ENCODE assay signal across 8 cellular contexts in genomic region chr16:57619606-57620315, GRCh38. TPM values are rescaled to one million over a fixed set of nuclear protein-coding genes. Genes with fewer than 3 reads are reported as not detected.
DNase-seq lines count a peak whose midpoint lies in the region; ATAC-seq and TF ChIP-seq lines count a peak whose summit lies in the region.

No MANE protein-coding gene starts in this region.

- WGBS in sigmoid colon, 2 donors: 20 to 63% methylated on average over 16 of the region's 16 CpGs

- H3K27ac Mint-ChIP-seq in activated T-cell treated with anti-CD3 and anti-CD28 coated beads, Interleukin-2, amount 50 U/mL, for 72 hours: no peak overlapping the region

- ATAC-seq in activated T-cell treated with anti-CD3 and anti-CD28 coated beads, Interleukin-2, amount 50 U/mL, for 72 hours (replicated peaks in 1 of 2): no peak

- H3K36me3 ChIP-seq in H7 (replicated peaks; ENCODE audit: control insufficient read depth, insufficient read depth, low read length) (no peaks in the 10 kb centered on the region), sigmoid colon (no peaks in the 10 kb centered on the region)

- no peaks in the 10 kb centered on the region for H3K27me3 Mint-ChIP-seq in activated T-cell treated with anti-CD3 and anti-CD28 coated beads, Interleukin-2, amount 50 U/mL, for 72 hours (ENCODE audit: low read depth)

- no peak for TF ChIP-seq CTCF in sigmoid colon (IDR thresholded peaks at IDR 0.05)

- no peak for TF ChIP-seq EP300 in sigmoid colon (IDR thresholded peaks at IDR 0.05)

- DNase-seq in H7 (peak; percentile 79), NCI-H510A treated with DMSO at 0.1 percent for 48 hours (lab: John Stamatoyannopoulos, UW) (peak; percentile 96), epithelial cell of prostate (ENCODE audit: low read depth, low spot score) (no peak), sigmoid colon (peak; percentile 35), iPS-NIHi7 (ENCODE audit: extremely low spot score) (no peak), erythroblast (lab: John Stamatoyannopoulos, UW) (no peak), putamen (ENCODE audit: low spot score) (no peak)
- no peak for DNase-seq in activated T-cell treated with anti-CD3 and anti-CD28 coated beads, Interleukin-2, amount 50 U/mL, for 72 hours

- no peaks in the 10 kb centered on the region for H3K36me3 Mint-ChIP-seq in activated T-cell treated with anti-CD3 and anti-CD28 coated beads, Interleukin-2, amount 50 U/mL, for 72 hours (ENCODE audit: insufficient read depth in 2 of 2)

- no peaks in the 10 kb centered on the region for H3K9me3 ChIP-seq in sigmoid colon

- H3K9me3 Mint-ChIP-seq in activated T-cell treated with anti-CD3 and anti-CD28 coated beads, Interleukin-2, amount 50 U/mL, for 72 hours: no peaks in the 10 kb centered on the region

- H3K4me1 Mint-ChIP-seq in activated T-cell treated with anti-CD3 and anti-CD28 coated beads, Interleukin-2, amount 50 U/mL, for 72 hours (ENCODE audit: low read depth): peaks cover 17% of the 10 kb centered on the region

- intact Hi-C loops in sigmoid colon (cut with DNase I): no loop called here

- H3K4me3 Mint-ChIP-seq in activated T-cell treated with anti-CD3 and anti-CD28 coated beads, Interleukin-2, amount 50 U/mL, for 72 hours: no peak overlapping the region

- no peaks in the 10 kb centered on the region for H3K27me3 ChIP-seq in H7 (ENCODE audit: control insufficient read depth, insufficient read depth, low read length)
- H3K27me3 ChIP-seq in sigmoid colon: no peaks in the 10 kb centered on the region

- H3K4me3 ChIP-seq in H7 (ENCODE audit: insufficient read depth, low read depth, low read length) (no peak overlapping the region), sigmoid colon (no peak overlapping the region)

- H3K4me1 ChIP-seq in sigmoid colon: peaks cover 0 to 5% (median 0%) of the 10 kb centered on the region in 4 donors

- TF ChIP-seq POLR2A in sigmoid colon (IDR thresholded peaks at IDR 0.05): peak in 1 of 2 donors; percentile 16
- TF ChIP-seq POLR2A in erythroblast (IDR thresholded peaks at IDR 0.05; ENCODE audit: low read length): no peak

- H3K27ac ChIP-seq in epithelial cell of prostate (peak overlapping the region; percentile 97), sigmoid colon (no peak overlapping the region)

RNA-seq across cellular contexts. Expression of gene ADGRG1, which starts 8.7 kb away (rescaled TPM):
- total RNA-seq in H7 (2014; rRNA removed; shearing (Covaris generic)): 0.38 and 0.44 TPM in 2 replicates
- 1 to 10 TPM; 5.0 to 8.0 (median 6.7) TPM for total RNA-seq in sigmoid colon
- 10 to 100 TPM in 1 of 3 donors, 1 to 10 TPM in 2; 5.3 to 36.3 (median 7.8) TPM for polyA plus RNA-seq in sigmoid colon
- 10 to 100 TPM in 1 of 2 donors, 1 to 10 TPM in 1; 9.0 to 21.3 TPM for total RNA-seq in activated T-cell treated with anti-CD3 and anti-CD28 coated beads, Interleukin-2, amount 50 U/mL, for 72 hours

RNA-seq across cellular contexts. Expression of gene ADGRG3, which starts 48.3 kb away (rescaled TPM):
- 0.07 and 0.67 TPM in 2 replicates for total RNA-seq in H7 (2014; rRNA removed; shearing (Covaris generic))
- 1 to 10 TPM; 3.0 to 6.6 (median 4.9) TPM for total RNA-seq in sigmoid colon
- polyA plus RNA-seq in sigmoid colon: 1 to 10 TPM in 2 of 3 donors, under 1 TPM in 1; 0.69 to 3.6 (median 2.4) TPM
- total RNA-seq in activated T-cell treated with anti-CD3 and anti-CD28 coated beads, Interleukin-2, amount 50 U/mL, for 72 hours: under 1 TPM in 1 of 2 donors, not detected in 1; 0.09 TPM

Comparison
In these comparisons a context has a peak if more than half of its experiments do, and no peak if none do; other contexts are left out.
1. DNase-seq: peak in H7 (single experiment), NCI-H510A treated with DMSO at 0.1 percent for 48 hours (single experiment) and sigmoid colon (single experiment); none in epithelial cell of prostate (single experiment), iPS-NIHi7 (single experiment), activated T-cell treated with anti-CD3 and anti-CD28 coated beads, Interleukin-2, amount 50 U/mL, for 72 hours (0 of 2), erythroblast (0 of 2) and putamen (single experiment).